Comparison of ENCODE assay signal across 2 cellular contexts in genomic region chr7:44597181-44597580, GRCh38. TPM values are rescaled to one million over a fixed set of nuclear protein-coding genes. Genes with fewer than 3 reads are reported as not detected.
"Had no signal": no experiment of that assay in that cellular context is flagged by ENCODE, and none has a peak within 500 bp of the region (broad histone marks: within the 10 kb centered on the region; RNA-seq: fewer than 3 reads in every experiment).

No MANE protein-coding gene starts in this region.

RNA-seq across cellular contexts. Expression of gene NPC1L1, which starts 56.1 kb away (rescaled TPM):
- total RNA-seq: G401, GM12878 had no signal
